Comparison of ENCODE assay signal across 9 cellular contexts in the genomic region with DNA sequence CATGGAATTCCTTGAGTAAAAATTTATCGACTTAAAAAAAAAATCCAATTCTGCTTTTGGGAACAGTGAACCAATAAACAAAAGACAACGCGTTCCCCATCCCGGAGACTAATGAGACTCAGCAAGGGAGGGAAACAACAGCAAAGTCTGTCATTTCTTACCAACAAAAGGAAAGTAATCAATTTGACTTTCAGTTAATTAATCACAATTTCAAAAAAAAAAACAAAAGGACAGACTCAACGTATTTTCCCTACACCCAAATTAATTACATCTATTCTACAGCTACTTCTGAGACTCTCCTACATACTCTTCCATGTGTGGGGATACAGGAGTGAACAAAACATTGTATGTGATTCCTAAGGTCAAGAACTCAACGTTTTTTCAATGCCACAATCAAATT. TPM values are rescaled to one million over a fixed set of nuclear protein-coding genes. Genes with fewer than 3 reads are reported as not detected.
DNase-seq lines count a peak whose midpoint lies in the region; ATAC-seq, FAIRE-seq and TF ChIP-seq lines count a peak whose summit lies in the region.
"Had no signal": no experiment of that assay in that cellular context is flagged by ENCODE, and none has a peak within 500 bp of the region (broad histone marks: within the 10 kb centered on the region; RNA-seq: fewer than 3 reads in every experiment).

No MANE protein-coding gene starts in this region.

- H3K27ac ChIP-seq in OCI-LY7 (ENCODE audit: low read depth, low read length, poor library complexity, severe bottlenecking): no peak overlapping the region
- peak overlapping the region in 2 of 4 donors; percentile 97 to 98 for H3K27ac ChIP-seq in pancreas
- H3K27ac ChIP-seq in colonic mucosa: no peak overlapping the region

- H3K4me3 ChIP-seq in GM08714 (ENCODE audit: low read length) (peak overlapping the region; percentile 74), OCI-LY7 (ENCODE audit: low read depth, low read length, poor library complexity, severe bottlenecking) (peak overlapping the region; percentile 92), endocrine pancreas (ENCODE audit: control insufficient read depth, insufficient read depth, low read length) (peak overlapping the region; percentile 91), pancreas (peak overlapping the region in 3 of 4 donors; percentile 3 to 94 (median 84)), colonic mucosa (no peak overlapping the region)

- H2AFZ ChIP-seq in OCI-LY7 (ENCODE audit: low read length): no peak overlapping the region

- peak overlapping the region; percentile 97 for H3K4me2 ChIP-seq in OCI-LY7 (ENCODE audit: low read length)

- H3K9me2 ChIP-seq in OCI-LY7 (ENCODE audit: insufficient read depth, low read length): no peaks in the 10 kb centered on the region

- FAIRE-seq in pancreas (lab: Jason Lieb, UNC): no peak

- intact Hi-C loops in OCI-LY7 (cut with micrococcal nuclease; ENCODE audit: unreplicated experiment) (no loop called here), pancreas (cut with DNase I) (no loop called here), colonic mucosa (cut with DNase I) (loop anchor here (10.0 kb wide), 1 partner anchor 130 kb away; the partner anchor contains the start of gene FDX1)

- BruUV-seq in OCI-LY7 (replicated peaks; lab: Mats Ljungman, UMichigan): no TSS peak

- no peak for ATAC-seq in pancreas

- no peak for DNase-seq in OCI-LY7 (ENCODE audit: low spot score)
- no peak for DNase-seq in pancreas
- no peak for DNase-seq in NCI-H1105 treated with DMSO at 0.1 percent for 48 hours (lab: John Stamatoyannopoulos, UW)
- no peak for DNase-seq in GM10266 (ENCODE audit: extremely low spot score)
- DNase-seq in stimulated activated CD4-positive, alpha-beta T cell treated with anti-CD3 and anti-CD28 coated beads, Interleukin-2, amount 100 ng/mL, for 24 hours: no peak
- DNase-seq in colonic mucosa: no peak
- DNase-seq: activated CD8-positive, alpha-beta memory T cell treated with anti-CD3 and anti-CD28 coated beads, Interleukin-2, amount 50 U/mL, for 4 hours had no signal

- H4K20me1 ChIP-seq in OCI-LY7 (ENCODE audit: insufficient read depth, low read length): peaks cover 19% of the 10 kb centered on the region

- CTCF ChIA-PET in OCI-LY7 (lab: Charles Lee; ENCODE audit: unreplicated experiment): no interaction called here

- no peaks in the 10 kb centered on the region for H3K36me3 ChIP-seq in OCI-LY7 (ENCODE audit: insufficient read depth, low read length)
- no peaks in the 10 kb centered on the region for H3K36me3 ChIP-seq in endocrine pancreas (ENCODE audit: control insufficient read depth, insufficient read depth, low read length)
- H3K36me3 ChIP-seq in pancreas: no peaks in the 10 kb centered on the region
- no peaks in the 10 kb centered on the region for H3K36me3 ChIP-seq in colonic mucosa

- 14% methylated on average over 6 of the region's 6 CpGs for WGBS in pancreas, 2 donors

- H3K9me3 ChIP-seq in OCI-LY7 (ENCODE audit: low read length): no peaks in the 10 kb centered on the region
- H3K9me3 ChIP-seq in endocrine pancreas (ENCODE audit: control insufficient read depth, low read length): no peaks in the 10 kb centered on the region
- H3K9me3 ChIP-seq in pancreas: no peaks in the 10 kb centered on the region
- no peaks in the 10 kb centered on the region for H3K9me3 ChIP-seq in colonic mucosa

- H3K4me1 ChIP-seq in OCI-LY7 (ENCODE audit: insufficient read depth, low read length, poor library complexity, severe bottlenecking) (peaks cover 9% of the 10 kb centered on the region), endocrine pancreas (ENCODE audit: control insufficient read depth, insufficient read depth, low read length) (peaks cover 20% of the 10 kb centered on the region), pancreas (peaks cover 13 to 34% (median 29%) of the 10 kb centered on the region in 3 donors), colonic mucosa (no peaks in the 10 kb centered on the region)

- H3K27me3 ChIP-seq in endocrine pancreas (ENCODE audit: control insufficient read depth, insufficient read depth, low read length): no peaks in the 10 kb centered on the region
- no peaks in the 10 kb centered on the region for H3K27me3 ChIP-seq in pancreas
- peaks cover 14% of the 10 kb centered on the region for H3K27me3 ChIP-seq in colonic mucosa

- TF ChIP-seq CTCF in OCI-LY7 (conservative IDR thresholded peaks at IDR 0.05; ENCODE audit: low read length) (no peak), pancreas (IDR thresholded peaks at IDR 0.05) (no peak), GM10266 (IDR thresholded peaks at IDR 0.05; ENCODE audit: control insufficient read depth, insufficient read depth, low read depth, missing control alignments) (no peak), colonic mucosa (IDR thresholded peaks at IDR 0.05) (no peak)

- peaks cover 19% of the 10 kb centered on the region; the same call in 1 of the 2 replicates for H3K79me2 ChIP-seq in OCI-LY7 (ENCODE audit: insufficient read depth, low read depth, low read length)

- H3K9ac ChIP-seq in endocrine pancreas (ENCODE audit: control insufficient read depth, insufficient read depth, low read length) (no peak overlapping the region), colonic mucosa (ENCODE audit: low read depth in 2 of 2, low read length in 2 of 2) (no peak overlapping the region)

- POLR2A ChIA-PET in OCI-LY7 (lab: Charles Lee): interaction anchor here (0.6 to 0.7 kb wide), 3 partner anchors 67 to 122 kb away, joined by 3 to 4 read pairs (median 3); no protein-coding TSS in a partner anchor

RNA-seq across cellular contexts. Expression of gene RDX, which starts 1.9 kb away (rescaled TPM):
- total RNA-seq in OCI-LY7 (2014; rRNA removed; shearing (Covaris generic)): 23.2 and 23.7 TPM in 2 replicates
- 25.5 and 27.2 TPM in 2 replicates for total RNA-seq in OCI-LY7 (2022)
- 10 to 100 TPM; 45.6 to 97.1 (median 58.9) TPM for total RNA-seq in pancreas
- polyA plus RNA-seq in pancreas: 10 to 100 TPM; 11.4 to 19.4 TPM
- 10 to 100 TPM; 17.9 to 20.5 TPM for total RNA-seq in colonic mucosa
